In the genomic region with DNA sequence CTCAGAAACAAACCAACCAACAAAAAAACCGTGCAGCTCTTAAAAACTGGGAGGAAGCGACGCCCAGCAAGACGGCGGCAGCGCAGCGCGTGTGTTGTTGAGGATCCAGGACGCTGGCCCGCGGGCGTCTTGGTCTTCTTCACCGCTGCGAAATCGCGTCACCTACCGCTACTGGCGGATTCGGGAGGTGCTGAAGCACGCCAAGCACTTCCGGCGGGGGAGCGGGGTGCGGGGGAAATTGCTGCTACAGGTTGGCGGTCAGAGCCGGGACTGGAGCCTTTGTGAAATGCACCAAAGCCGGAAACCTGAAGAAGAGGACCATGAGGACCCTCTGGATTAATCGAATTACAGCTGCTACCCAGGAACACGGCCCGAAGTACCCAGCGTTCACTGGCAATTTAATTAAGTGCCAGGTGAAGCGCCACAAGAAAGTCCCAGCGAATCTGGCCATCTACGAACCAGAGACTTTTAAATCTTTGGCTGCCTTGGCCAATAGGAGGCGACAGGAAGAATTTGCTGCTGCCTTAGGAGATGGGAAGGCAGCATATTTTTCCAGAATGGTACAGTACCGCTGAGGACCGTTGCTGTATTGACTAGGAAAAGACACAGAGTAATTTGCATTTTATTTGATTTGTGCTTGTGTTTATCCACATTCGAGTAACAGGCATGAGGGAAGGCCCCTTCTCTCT, we compare ENCODE assay signal across 13 cellular contexts. TPM values are rescaled to one million over a fixed set of nuclear protein-coding genes. Genes with fewer than 3 reads are reported as not detected.
DNase-seq lines count a peak whose midpoint lies in the region; ATAC-seq and TF ChIP-seq lines count a peak whose summit lies in the region.
"Had no signal": no experiment of that assay in that cellular context is flagged by ENCODE, and none has a peak within 500 bp of the region (broad histone marks: within the 10 kb centered on the region; RNA-seq: fewer than 3 reads in every experiment).

No MANE protein-coding gene starts in this region.

- peaks cover 6 to 9% (median 6%) of the 10 kb centered on the region in 4 donors for H3K4me1 ChIP-seq in stomach
- peaks cover 0 to 6% of the 10 kb centered on the region in 2 donors for H3K4me1 ChIP-seq in adrenal gland (replicated peaks in 1 of 2)
- H3K4me1 ChIP-seq: upper lobe of right lung had no signal

- no peaks in the 10 kb centered on the region for H3K27me3 Mint-ChIP-seq in CD4-positive, alpha-beta T cell
- no peaks in the 10 kb centered on the region for H3K27me3 Mint-ChIP-seq in T-cell
- H3K27me3 Mint-ChIP-seq in natural killer cell (ENCODE audit: low read depth in 2 of 2) = no peaks in the 10 kb centered on the region

- TF ChIP-seq CTCF in CD4-positive, alpha-beta T cell (IDR thresholded peaks at IDR 0.05) = no peak
- TF ChIP-seq CTCF in natural killer cell (IDR thresholded peaks at IDR 0.05) (no peak), stomach (IDR thresholded peaks at IDR 0.05) (no peak), adrenal gland (IDR thresholded peaks at IDR 0.05) (no peak)

- POLR2A ChIA-PET in CD4-positive, alpha-beta T cell (lab: Charles Lee) = no interaction called here
- POLR2A ChIA-PET in T-cell (lab: Charles Lee) = no interaction called here

- no peaks in the 10 kb centered on the region for H3K36me3 Mint-ChIP-seq in CD4-positive, alpha-beta T cell (ENCODE audit: low read depth)
- H3K36me3 Mint-ChIP-seq in T-cell (no peaks in the 10 kb centered on the region), natural killer cell (no peaks in the 10 kb centered on the region)

- CTCF ChIA-PET in CD4-positive, alpha-beta T cell (lab: Charles Lee) = no interaction called here
- CTCF ChIA-PET in T-cell (lab: Charles Lee) = interaction anchor here in 1 of 2 donors (0.5 kb wide), 1 partner anchor 15 kb away, joined by 6 read pairs; no protein-coding TSS in a partner anchor

- no peaks in the 10 kb centered on the region for H3K4me1 Mint-ChIP-seq in CD4-positive, alpha-beta T cell (ENCODE audit: low read depth)
- H3K4me1 Mint-ChIP-seq in T-cell = peaks cover 2 to 6% (median 4%) of the 10 kb centered on the region in 3 donors
- H3K4me1 Mint-ChIP-seq in natural killer cell = peaks cover 5 to 7% of the 10 kb centered on the region in 2 donors

- ATAC-seq in CD4-positive, alpha-beta T cell (ENCODE audit: poor library complexity) = no peak
- ATAC-seq in T-cell (replicated peaks in 1 of 4) = no peak
- no peak for ATAC-seq in natural killer cell
- ATAC-seq in HG03159 (IDR thresholded peaks at IDR 0.05; ENCODE audit: unreplicated experiment) = no peak
- ATAC-seq: HCT116, upper lobe of right lung had no signal

- peak overlapping the region; percentile 20 for H3K4me3 Mint-ChIP-seq in CD4-positive, alpha-beta T cell
- H3K4me3 Mint-ChIP-seq in T-cell = peak overlapping the region; percentile 20 to 25 (median 21)
- H3K4me3 Mint-ChIP-seq in natural killer cell = peak overlapping the region; percentile 40

- H3K27ac Mint-ChIP-seq in CD4-positive, alpha-beta T cell = no peak overlapping the region
- no peak overlapping the region for H3K27ac Mint-ChIP-seq in T-cell
- H3K27ac Mint-ChIP-seq in natural killer cell = no peak overlapping the region

- H3K9me3 ChIP-seq in CD4-positive, alpha-beta T cell (ENCODE audit: control insufficient read depth, low read length) = no peaks in the 10 kb centered on the region
- H3K9me3 ChIP-seq in stomach (peaks cover 0 to 6% (median 0%) of the 10 kb centered on the region in 4 donors), adrenal gland (replicated peaks in 1 of 3) (no peaks in the 10 kb centered on the region)
- H3K9me3 ChIP-seq: upper lobe of right lung had no signal

- peak overlapping the region in 2 of 4 donors; percentile 12 for H3K4me3 ChIP-seq in stomach
- no peak overlapping the region for H3K4me3 ChIP-seq in adrenal gland
- H3K4me3 ChIP-seq: upper lobe of right lung had no signal

- TF ChIP-seq EP300 in stomach (IDR thresholded peaks at IDR 0.05) = no peak

- DNase-seq in CD4-positive, alpha-beta T cell = peak in 1 of 10 experiments; percentile 18
- DNase-seq in T-cell (peak in 17 of 34 experiments; percentile 18 to 63 (median 31)), dermis blood vessel endothelial cell (peak; percentile 28), natural killer cell (no peak), stomach (no peak), adrenal gland (no peak)
- DNase-seq in NK-92 treated with Interleukin-12 subunit alpha and Interleukin-12 subunit beta, amount 100 ng/mL, for 24 hours (lab: John Stamatoyannopoulos, UW) = no peak
- DNase-seq: Calu3 had no signal

- intact Hi-C loops in CD4-positive, alpha-beta T cell (cut with DNase I, micrococcal nuclease) = loop anchor here in 1 of 2 experiments (5.0 kb wide), 2 partner anchors 57 to 78 kb away; partner anchors contain the start of genes PIGP and TTC3
- intact Hi-C loops in natural killer cell (cut with micrococcal nuclease) = no loop called here
- intact Hi-C loops in stomach (cut with DNase I; ENCODE audit: low total_unique reads) = no loop called here
- intact Hi-C loops in adrenal gland (cut with DNase I) = no loop called here

- 34 to 50% (median 46%) methylated on average over 34 to 38 of the region's 38 CpGs for WGBS in stomach, 5 donors
- 37 to 49% (median 44%) methylated on average over 21 to 38 of the region's 38 CpGs for WGBS in adrenal gland, 4 donors

- TF ChIP-seq POLR2A in stomach (IDR thresholded peaks at IDR 0.05) (no peak), adrenal gland (IDR thresholded peaks at IDR 0.05) (no peak)

- H3K36me3 ChIP-seq in stomach (no peaks in the 10 kb centered on the region), adrenal gland (replicated peaks in 1 of 2) (no peaks in the 10 kb centered on the region)
- H3K36me3 ChIP-seq: upper lobe of right lung had no signal

- no peaks in the 10 kb centered on the region for H3K27me3 ChIP-seq in CD4-positive, alpha-beta T cell (ENCODE audit: control insufficient read depth, insufficient read depth, low read length)
- H3K27me3 ChIP-seq in stomach (peaks cover 0 to 11% (median 3%) of the 10 kb centered on the region in 3 donors), adrenal gland (no peaks in the 10 kb centered on the region)
- H3K27me3 ChIP-seq: upper lobe of right lung had no signal

- no peak overlapping the region for H3K27ac ChIP-seq in CD4-positive, alpha-beta T cell (ENCODE audit: low read depth, low read length)
- no peak overlapping the region for H3K27ac ChIP-seq in stomach
- H3K27ac ChIP-seq in adrenal gland = no peak overlapping the region
- H3K27ac ChIP-seq: upper lobe of right lung had no signal

- no peaks in the 10 kb centered on the region for H3K9me3 Mint-ChIP-seq in CD4-positive, alpha-beta T cell
- H3K9me3 Mint-ChIP-seq in T-cell (no peaks in the 10 kb centered on the region), natural killer cell (no peaks in the 10 kb centered on the region)

RNA-seq across cellular contexts. Expression of gene RIPPLY3, which starts 11.9 kb away (rescaled TPM):
- not detected for total RNA-seq in CD4-positive, alpha-beta T cell
- total RNA-seq in T-cell (not detected), dermis blood vessel endothelial cell (under 0.01 TPM in 1 of 2 replicates, not detected in the other), natural killer cell (not detected), stomach (under 1 TPM in 2 of 5 donors, not detected in 3; 0.18 to 0.43 TPM), adrenal gland (under 1 TPM in 5 of 8 donors, not detected in 3; 0.18 to 0.42 (median 0.39) TPM)
- polyA plus RNA-seq in stomach (under 1 TPM in 2 of 3 donors, not detected in 1; 0.56 to 0.65 TPM), adrenal gland (1 to 10 TPM in 1 of 3 donors, under 1 TPM in 2; 0.22 to 1.3 (median 0.40) TPM)
- total RNA-seq: mononuclear cell, SK-MEL-5, upper lobe of right lung had no signal

RNA-seq across cellular contexts. Expression of gene HLCS, which starts 28.2 kb away (rescaled TPM):
- total RNA-seq in CD4-positive, alpha-beta T cell = 10 to 100 TPM in 1 of 2 experiments, 1 to 10 TPM in 1; 8.1 to 10.0 TPM
- total RNA-seq in T-cell = 10 to 100 TPM; 13.0 to 15.6 (median 13.8) TPM
- total RNA-seq in dermis blood vessel endothelial cell = 14.3 and 19.5 TPM in 2 replicates
- total RNA-seq in natural killer cell = 10 to 100 TPM; 28.4 to 36.0 (median 33.0) TPM
- total RNA-seq in stomach = 10 to 100 TPM; 12.5 to 35.1 (median 18.1) TPM
- 1 to 10 TPM; 2.3 to 4.8 (median 3.5) TPM for polyA plus RNA-seq in stomach
- 10 to 100 TPM; 13.3 to 34.4 (median 20.4) TPM for total RNA-seq in adrenal gland
- polyA plus RNA-seq in adrenal gland = 10 to 100 TPM in 1 of 3 donors, 1 to 10 TPM in 2; 4.4 to 18.3 (median 6.4) TPM
